16 cellular contexts compared by ENCODE assay signal in genomic region chr11:66279092-66279797, GRCh38. TPM values are rescaled to one million over a fixed set of nuclear protein-coding genes. Genes with fewer than 3 reads are reported as not detected.
A peak's percentile ranks its signal among the peaks of the same experiment; 100 is the strongest.
DNase-seq lines count a peak whose midpoint lies in the region; ATAC-seq and TF ChIP-seq lines count a peak whose summit lies in the region.
"Had no signal": no experiment of that assay in that cellular context is flagged by ENCODE, and none has a peak within 500 bp of the region (broad histone marks: within the 10 kb centered on the region; RNA-seq: fewer than 3 reads in every experiment).

No MANE protein-coding gene starts in this region.

- H3K27ac Mint-ChIP-seq in chondrocyte (ENCODE audit: unreplicated experiment) (no peak overlapping the region), neural crest cell (ENCODE audit: unreplicated experiment) (peak overlapping the region; percentile 88)

- TF ChIP-seq CTCF in IMR-90 (conservative IDR thresholded peaks at IDR 0.05; ENCODE audit: low read depth, low read length) (no peak), chondrocyte (IDR thresholded peaks at IDR 0.05) (no peak), neural crest cell (conservative IDR thresholded peaks at IDR 0.05) (no peak), testis (IDR thresholded peaks at IDR 0.05) (no peak)

- H4K91ac ChIP-seq in IMR-90 (ENCODE audit: insufficient read depth, low read depth, low read length), result no peak overlapping the region

- no peak for TF ChIP-seq RAD21 in IMR-90 (IDR thresholded peaks at IDR 0.05; ENCODE audit: low read length)

- H3K9me3 Mint-ChIP-seq in chondrocyte (ENCODE audit: low read depth), result no peaks in the 10 kb centered on the region
- H3K9me3 Mint-ChIP-seq in neural crest cell, result no peaks in the 10 kb centered on the region

- no peak overlapping the region for H4K5ac ChIP-seq in IMR-90 (ENCODE audit: low read depth, low read length)

- peak overlapping the region; percentile 50 for H2AK9ac ChIP-seq in IMR-90 (replicated peaks; ENCODE audit: low read depth, low read length, poor library complexity)

- no peak overlapping the region for H2AK5ac ChIP-seq in IMR-90 (ENCODE audit: low read depth, low read length)

- peaks cover 19% of the 10 kb centered on the region for H3K4me1 Mint-ChIP-seq in chondrocyte (ENCODE audit: low read depth)
- peaks cover 46% of the 10 kb centered on the region for H3K4me1 Mint-ChIP-seq in neural crest cell

- TF ChIP-seq POLR2A in IMR-90 (IDR thresholded peaks at IDR 0.05; ENCODE audit: low read depth, low read length), result no peak
- TF ChIP-seq POLR2A in testis (IDR thresholded peaks at IDR 0.05), result no peak

- no peak overlapping the region for H2BK15ac ChIP-seq in IMR-90 (ENCODE audit: low read depth, low read length)

- in situ Hi-C loops in IMR-90 (cut with MboI; ENCODE audit: low sequenced_read_pairs), result no loop called here

- no peak overlapping the region for H4K8ac ChIP-seq in IMR-90 (ENCODE audit: low read depth in 2 of 2, low read length in 2 of 2)

- H3K9me1 ChIP-seq in IMR-90 (ENCODE audit: insufficient read depth, low read length), result peaks cover 6% of the 10 kb centered on the region; the same call in 1 of the 2 replicates

- no peak overlapping the region for H3K18ac ChIP-seq in IMR-90 (ENCODE audit: low read depth, low read length)

- peaks cover 36% of the 10 kb centered on the region for H4K20me1 ChIP-seq in IMR-90 (ENCODE audit: insufficient read depth, low read length)

- H3K4ac ChIP-seq in IMR-90 (ENCODE audit: low read depth, low read length), result no peak overlapping the region

- no peak overlapping the region for H3K56ac ChIP-seq in IMR-90 (ENCODE audit: extremely low read depth, insufficient read depth, low read length)

- H3K27ac ChIP-seq in IMR-90 (ENCODE audit: insufficient read depth, low read length), result no peak overlapping the region
- H3K27ac ChIP-seq in testis, result no peak overlapping the region
- H3K27ac ChIP-seq: foreskin keratinocyte, HL-60, ovary had no signal

- peaks cover 0 to 5% of the 10 kb centered on the region in 2 experiments; a peak in 1 of 4 replicates for H3K79me1 ChIP-seq in IMR-90 (ENCODE audit: low read depth in 1 of 2, low read length in 2 of 2)

- H2BK5ac ChIP-seq in IMR-90 (ENCODE audit: low read depth, low read length, poor library complexity, severe bottlenecking), result no peak overlapping the region

- H3K4me3 ChIP-seq in IMR-90 (ENCODE audit: insufficient read depth, low read depth, low read length), result no peak overlapping the region
- H3K4me3 ChIP-seq in testis, result no peak overlapping the region

- no TSS peak for BruUV-seq in IMR-90 (replicated peaks; lab: Mats Ljungman, UMichigan)

- intact Hi-C loops in IMR-90 (cut with micrococcal nuclease), result no loop called here
- intact Hi-C loops in testis (cut with DNase I; ENCODE audit: low total_unique reads), result no loop called here

- CTCF ChIA-PET in IMR-90 (lab: Yijun Ruan, JAX), result interaction anchor here (0.6 kb wide), 2 partner anchors 36 to 56 kb away, joined by 3 read pairs; no protein-coding TSS in a partner anchor

- H3K36me3 ChIP-seq in IMR-90 (ENCODE audit: control insufficient read depth, insufficient read depth, low read length), result peaks cover 21% of the 10 kb centered on the region
- H3K36me3 ChIP-seq in testis (ENCODE audit: low read depth, missing control alignments), result no peaks in the 10 kb centered on the region
- H3K36me3 ChIP-seq: ovary had no signal

- no peaks in the 10 kb centered on the region for H3K27me3 Mint-ChIP-seq in chondrocyte (ENCODE audit: low read depth)
- peaks cover 20% of the 10 kb centered on the region for H3K27me3 Mint-ChIP-seq in neural crest cell (ENCODE audit: low read depth)

- no peak for ATAC-seq in IMR-90 (ENCODE audit: low read depth)
- ATAC-seq: foreskin keratinocyte, left cardiac atrium had no signal

- no peak overlapping the region for H2BK20ac ChIP-seq in IMR-90 (ENCODE audit: low read depth, low read length)

- H3K4me2 ChIP-seq in IMR-90 (ENCODE audit: low read depth, low read length), result no peak overlapping the region

- no peak overlapping the region for H2AFZ ChIP-seq in IMR-90 (replicated peaks; ENCODE audit: low read length, poor library complexity)

- H3K14ac ChIP-seq in IMR-90 (replicated peaks; ENCODE audit: low read depth, low read length), result no peak overlapping the region

- DNase-seq in NCI-H748 (lab: John Stamatoyannopoulos, UW; ENCODE audit: unreplicated experiment) (peak; percentile 40), NCI-H748 treated with DMSO at 0.1 percent for 48 hours (lab: John Stamatoyannopoulos, UW) (no peak), IMR-90 (no peak), chondrocyte (ENCODE audit: low spot score) (no peak), neural crest cell (ENCODE audit: low read depth, low spot score) (no peak), NOMO-1 treated with DMSO at 0.1 percent for 48 hours (lab: John Stamatoyannopoulos, UW; ENCODE audit: unreplicated experiment) (no peak), NCI-H1417 (lab: John Stamatoyannopoulos, UW) (no peak), testis (no peak)
- DNase-seq: foreskin keratinocyte, left cardiac atrium, NCI-H1105, stomach, T-helper 9 cell had no signal

- dilution Hi-C loops in IMR-90 (cut with HindIII; ENCODE audit: low sequenced_read_pairs, unreplicated experiment), result no loop called here

- H3K4me3 Mint-ChIP-seq in chondrocyte (ENCODE audit: unreplicated experiment), result peak overlapping the region; percentile 58
- peak overlapping the region; percentile 90 for H3K4me3 Mint-ChIP-seq in neural crest cell

- no peak overlapping the region for H2BK120ac ChIP-seq in IMR-90 (ENCODE audit: low read depth, low read length)

- POLR2A ChIA-PET in IMR-90 (lab: Charles Lee; ENCODE audit: unreplicated experiment), result interaction anchor here (0.5 kb wide), 1 partner anchor 12 kb away, joined by 3 read pairs; no protein-coding TSS in a partner anchor

- peaks cover 3% of the 10 kb centered on the region for H3K36me3 Mint-ChIP-seq in chondrocyte (ENCODE audit: low read depth)
- H3K36me3 Mint-ChIP-seq in neural crest cell (ENCODE audit: low read depth), result no peaks in the 10 kb centered on the region

- WGBS in IMR-90 (ENCODE audit: extremely low coverage in 2 of 2, insufficient read length in 1 of 2), 2 experiments, result 50% methylated on average over 8 of the region's 16 CpGs; no CpG with 5 or more reads in 1 of the 2 experiments
- WGBS in testis, 2 donors, result 64 to 72% methylated on average over 16 of the region's 16 CpGs

- H3K27me3 ChIP-seq in IMR-90 (ENCODE audit: control insufficient read depth, insufficient read depth, low read length) (no peaks in the 10 kb centered on the region; the same call in 1 of the 2 replicates), testis (no peaks in the 10 kb centered on the region)
- H3K27me3 ChIP-seq: ovary had no signal

- no peak overlapping the region for H3K23ac ChIP-seq in IMR-90 (ENCODE audit: low read depth, low read length)

- H3K9ac ChIP-seq in IMR-90 (ENCODE audit: low read depth, low read length), result no peak overlapping the region

- H3K4me1 ChIP-seq in IMR-90 (ENCODE audit: control insufficient read depth, insufficient read depth, low read length) (peaks cover 5% of the 10 kb centered on the region; the same call in 1 of the 2 replicates), testis (no peaks in the 10 kb centered on the region)
- H3K4me1 ChIP-seq: foreskin keratinocyte had no signal

- H3K9me3 ChIP-seq in IMR-90 (ENCODE audit: control insufficient read depth, insufficient read depth, low read length), result no peaks in the 10 kb centered on the region
- H3K9me3 ChIP-seq in testis, result no peaks in the 10 kb centered on the region
- H3K9me3 ChIP-seq: ovary, stomach had no signal

TF ChIP-seq in IMR-90, 13 proteins besides CTCF, POLR2A, EP300 and RAD21 (continues in another document):
- TF ChIP-seq MAFK (IDR thresholded peaks at IDR 0.05; ENCODE audit: low read depth, low read length) (no peak), RFX5 (IDR thresholded peaks at IDR 0.05; ENCODE audit: low read depth, low read length) (no peak)

RNA-seq across cellular contexts. Expression of gene CNIH2, which starts 1.3 kb away (rescaled TPM):
- total RNA-seq in IMR-90 (2012; rRNA removed), result 0.54 and 0.83 TPM in 2 replicates
- 3.4 and 5.2 TPM in 2 replicates for polyA plus RNA-seq in IMR-90 (2012; rRNA removed)
- polyA plus RNA-seq in IMR-90 (2012; cell fraction: cytosol; rRNA removed), result 3.2 and 6.7 TPM in 2 replicates
- polyA plus RNA-seq in IMR-90 (2012; cell fraction: nucleus; rRNA removed; ENCODE audit: low replicate concordance), result 4.2 and 9.4 TPM in 2 replicates
- 2.5 to 2.8 TPM (median 2.8 TPM) in 3 replicates for total RNA-seq in chondrocyte
- total RNA-seq in neural crest cell, result 44.6 and 46.0 TPM in 2 replicates
- 1 to 10 TPM; 4.0 to 7.4 TPM for total RNA-seq in testis
- 17.3 TPM for polyA plus RNA-seq in testis (ENCODE audit: insufficient read depth, low read depth, low replicate concordance)
- total RNA-seq: left cardiac atrium, stomach had no signal

RNA-seq across cellular contexts. Expression of gene YIF1A, which starts 9.7 kb away (rescaled TPM):
- total RNA-seq in IMR-90 (2012; rRNA removed), result 128 and 134 TPM in 2 replicates
- 207 and 219 TPM in 2 replicates for polyA plus RNA-seq in IMR-90 (2012; rRNA removed)
- 235 and 292 TPM in 2 replicates for polyA plus RNA-seq in IMR-90 (2012; cell fraction: cytosol; rRNA removed)
- 160 and 316 TPM in 2 replicates for polyA plus RNA-seq in IMR-90 (2012; cell fraction: nucleus; rRNA removed; ENCODE audit: low replicate concordance)
- total RNA-seq in chondrocyte, result 180 to 193 TPM (median 187 TPM) in 3 replicates
- 59.4 and 60.9 TPM in 2 replicates for total RNA-seq in neural crest cell
- 10 to 100 TPM; 60.5 to 94.1 TPM for total RNA-seq in testis
- polyA plus RNA-seq in testis (ENCODE audit: insufficient read depth, low read depth, low replicate concordance), result 82.6 TPM

RNA-seq across cellular contexts. Expression of gene RAB1B, which starts 10.8 kb away (rescaled TPM):
- 76.9 and 83.7 TPM in 2 replicates for total RNA-seq in IMR-90 (2012; rRNA removed)
- 248 and 296 TPM in 2 replicates for polyA plus RNA-seq in IMR-90 (2012; rRNA removed)
- 149 and 250 TPM in 2 replicates for polyA plus RNA-seq in IMR-90 (2012; cell fraction: cytosol; rRNA removed)
- polyA plus RNA-seq in IMR-90 (2012; cell fraction: nucleus; rRNA removed; ENCODE audit: low replicate concordance), result 91.2 and 145 TPM in 2 replicates
- total RNA-seq in chondrocyte, result 124 to 125 TPM (median 124 TPM) in 3 replicates
- 114 and 116 TPM in 2 replicates for total RNA-seq in neural crest cell
- total RNA-seq in testis, result 100 to 1,000 TPM in 1 of 2 donors, 10 to 100 TPM in 1; 63.2 to 107 TPM
- polyA plus RNA-seq in testis (ENCODE audit: insufficient read depth, low read depth, low replicate concordance), result 180 TPM

RNA-seq across cellular contexts. Expression of gene TMEM151A, which starts 12.4 kb away (rescaled TPM):
- total RNA-seq in IMR-90 (2012; rRNA removed) (not detected in 2 replicates), chondrocyte (2.0 to 4.7 TPM (median 4.3 TPM) in 3 replicates), neural crest cell (0.57 and 1.0 TPM in 2 replicates), testis (1 to 10 TPM; 1.4 to 1.7 TPM)
- polyA plus RNA-seq in IMR-90 (2012; rRNA removed) (0.03 and 0.07 TPM in 2 replicates), testis (ENCODE audit: insufficient read depth, low read depth, low replicate concordance) (0.90 TPM)
- polyA plus RNA-seq in IMR-90 (2012; cell fraction: cytosol; rRNA removed), result 0.04 and 0.18 TPM in 2 replicates
- polyA plus RNA-seq in IMR-90 (2012; cell fraction: nucleus; rRNA removed; ENCODE audit: low replicate concordance), result 0.11 and 0.21 TPM in 2 replicates
- total RNA-seq: A172 had no signal

RNA-seq across cellular contexts. Expression of gene KLC2, which starts 21.7 kb away (rescaled TPM):
- total RNA-seq in IMR-90 (2012; rRNA removed) (6.9 and 7.9 TPM in 2 replicates), chondrocyte (44.3 to 50.8 TPM (median 47.8 TPM) in 3 replicates), neural crest cell (64.5 and 70.8 TPM in 2 replicates), testis (10 to 100 TPM; 45.9 to 53.5 TPM)
- polyA plus RNA-seq in IMR-90 (2012; rRNA removed) (22.0 and 26.4 TPM in 2 replicates), testis (ENCODE audit: insufficient read depth, low read depth, low replicate concordance) (51.7 TPM)
- 17.9 and 22.6 TPM in 2 replicates for polyA plus RNA-seq in IMR-90 (2012; cell fraction: cytosol; rRNA removed)
- 49.7 and 99.1 TPM in 2 replicates for polyA plus RNA-seq in IMR-90 (2012; cell fraction: nucleus; rRNA removed; ENCODE audit: low replicate concordance)
